ENCODE assay signal across 8 cellular contexts in the genomic region with DNA sequence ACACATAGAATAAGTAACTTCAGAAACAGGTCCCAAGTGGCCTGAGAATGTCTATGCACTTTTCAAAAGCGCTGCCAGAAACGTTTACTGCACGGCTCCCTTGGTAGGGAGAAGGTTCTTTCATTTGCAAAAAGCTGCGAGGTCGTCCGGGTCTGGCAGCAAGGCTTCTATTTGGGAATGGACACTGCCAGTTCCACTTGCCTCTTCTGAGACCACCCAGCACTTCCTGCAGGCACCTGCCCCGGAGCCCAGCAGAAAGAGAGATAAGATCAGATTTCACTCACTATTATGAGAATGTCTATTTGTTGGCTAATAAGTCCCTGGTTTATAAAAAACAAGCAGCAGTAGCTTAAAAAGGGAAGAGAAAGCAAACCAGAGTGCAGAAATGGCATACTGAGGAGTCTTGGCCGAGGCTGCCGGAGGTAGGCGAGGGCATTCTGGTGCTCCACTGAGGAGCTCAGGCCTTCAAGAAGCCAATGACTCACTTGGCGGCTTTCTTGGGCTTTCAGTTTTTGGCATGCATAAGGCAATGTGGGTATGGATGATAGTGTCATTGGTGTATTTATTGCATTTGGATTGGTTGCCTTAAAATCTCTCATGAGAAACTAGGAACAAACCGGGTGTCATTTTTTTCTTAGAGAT.
DNase-seq lines count a peak whose midpoint lies in the region; ATAC-seq and TF ChIP-seq lines count a peak whose summit lies in the region.

No MANE protein-coding gene starts in this region.

- H3K27ac ChIP-seq in mammary epithelial cell (ENCODE audit: insufficient read depth, low read depth, low read length): no peak overlapping the region
- peak overlapping the region in 1 of 2 donors; percentile 52 for H3K27ac ChIP-seq in lung (ENCODE audit: low read depth in 1 of 2, low read length in 1 of 2)

- peaks cover 25% of the 10 kb centered on the region for H3K4me1 ChIP-seq in mammary epithelial cell (ENCODE audit: insufficient read depth, low read length)
- H3K4me1 ChIP-seq in lung (ENCODE audit: control insufficient read depth in 2 of 2, insufficient read depth in 2 of 2, low read length in 2 of 2): peaks cover 5 to 6% of the 10 kb centered on the region in 2 donors

- peak overlapping the region; percentile 9 for H3K4me2 ChIP-seq in mammary epithelial cell (ENCODE audit: insufficient read depth, low read depth, low read length)

- CTCF ChIA-PET in mammary epithelial cell (lab: Charles Lee; ENCODE audit: low non-redundant PET): interaction anchor here (0.6 kb wide), 1 partner anchor 151 kb away, joined by 4 read pairs; no protein-coding TSS in a partner anchor

- TF ChIP-seq CTCF in mammary epithelial cell (conservative IDR thresholded peaks at IDR 0.05 in 1 of 2, IDR thresholded peaks at IDR 0.05 in 1 of 2; ENCODE audit: extremely low read depth in 1 of 2, insufficient read depth in 1 of 2, low read depth in 1 of 2, low read length in 2 of 2) (no peak), lung (IDR thresholded peaks at IDR 0.05; ENCODE audit: control extremely low read depth, extremely low read depth) (no peak)

- in situ Hi-C loops in mammary epithelial cell (cut with MboI; ENCODE audit: low sequenced_read_pairs in 2 of 2): no loop called here

- dilution Hi-C loops in mammary epithelial cell (cut with HindIII; ENCODE audit: low sequenced_read_pairs): no loop called here

- 0% methylated on average over 5 of the region's 12 CpGs for WGBS in mammary epithelial cell (ENCODE audit: low coverage, missing lambda C conversion rate)
- WGBS in lung, 2 donors: 17 to 25% methylated on average over 12 of the region's 12 CpGs

- DNase-seq in mammary epithelial cell: peak; percentile 69
- peak; percentile 61 for DNase-seq in lung (ENCODE audit: low spot score)
- no peak for DNase-seq in NCI-H187 treated with DMSO at 0.1 percent for 48 hours (lab: John Stamatoyannopoulos, UW)
- no peak for DNase-seq in NCI-H1092 (lab: John Stamatoyannopoulos, UW)
- DNase-seq in stimulated activated naive CD4-positive, alpha-beta T cell (lab: John Stamatoyannopoulos, UW): no peak

- H3K27me3 ChIP-seq in mammary epithelial cell (ENCODE audit: insufficient read depth, low read length) (no peaks in the 10 kb centered on the region), lung (ENCODE audit: control insufficient read depth, insufficient read depth) (no peaks in the 10 kb centered on the region)

- no peak overlapping the region for H3K9ac ChIP-seq in mammary epithelial cell (ENCODE audit: insufficient read depth, low read length)

- H4K20me1 ChIP-seq in mammary epithelial cell (ENCODE audit: insufficient read depth, low read length): no peaks in the 10 kb centered on the region

- H3K36me3 ChIP-seq in mammary epithelial cell (ENCODE audit: insufficient read depth, low read length) (no peaks in the 10 kb centered on the region), lung (ENCODE audit: control insufficient read depth in 2 of 2, insufficient read depth in 2 of 2, low read length in 2 of 2) (no peaks in the 10 kb centered on the region)

- no TSS peak for BruUV-seq in mammary epithelial cell (replicated peaks; lab: Mats Ljungman, UMichigan)

- intact Hi-C loops in mammary epithelial cell (cut with micrococcal nuclease): loop anchor here (5.0 kb wide), 1 partner anchor 120 kb away; the partner anchor contains the start of gene ARL5A

- no peak overlapping the region for H3K4me3 ChIP-seq in mammary epithelial cell (replicated peaks in 1 of 3; ENCODE audit: insufficient read depth in 1 of 3, low read depth in 2 of 3, low read length in 3 of 3)
- H3K4me3 ChIP-seq in lung: no peak overlapping the region

- H2AFZ ChIP-seq in mammary epithelial cell (ENCODE audit: low read depth, low read length): peak overlapping the region; percentile 6

- peak; percentile 90 for ATAC-seq in GM18868 (IDR thresholded peaks at IDR 0.05; ENCODE audit: unreplicated experiment)
- peak; percentile 22 for ATAC-seq in HG03558 (IDR thresholded peaks at IDR 0.05; ENCODE audit: extremely low read depth, unreplicated experiment)
- ATAC-seq in lung (ENCODE audit: insufficient read depth, low FRiP score): peak; percentile 88
- no peak for ATAC-seq in HG03039 (IDR thresholded peaks at IDR 0.05; ENCODE audit: unreplicated experiment)

- H3K79me2 ChIP-seq in mammary epithelial cell (ENCODE audit: insufficient read depth, low read length): no peaks in the 10 kb centered on the region

- H3K9me3 ChIP-seq in mammary epithelial cell (replicated peaks; ENCODE audit: insufficient read depth, low read length): no peaks in the 10 kb centered on the region
- H3K9me3 ChIP-seq in lung (ENCODE audit: control insufficient read depth in 2 of 2, insufficient read depth in 1 of 2, low read length in 1 of 2): peaks cover 0 to 1% of the 10 kb centered on the region in 2 donors

Comparison
In these comparisons a context has a peak if more than half of its experiments do, and no peak if none do; other contexts are left out.
1. DNase-seq: peak in mammary epithelial cell (single experiment) and lung (single experiment); none in NCI-H187 treated with DMSO at 0.1 percent for 48 hours (single experiment), NCI-H1092 (single experiment) and stimulated activated naive CD4-positive, alpha-beta T cell (0 of 6).